21 cellular contexts compared by ENCODE assay signal in genomic region chr4:98423019-98423418, GRCh38.
DNase-seq lines count a peak whose midpoint lies in the region; ATAC-seq and TF ChIP-seq lines count a peak whose summit lies in the region.
"Had no signal": no experiment of that assay in that cellular context is flagged by ENCODE, and none has a peak within 500 bp of the region (broad histone marks: within the 10 kb centered on the region; RNA-seq: fewer than 3 reads in every experiment).

No MANE protein-coding gene starts in this region.

- no peak for TF ChIP-seq CTCF in IMR-90 (conservative IDR thresholded peaks at IDR 0.05; ENCODE audit: low read depth, low read length)
- TF ChIP-seq CTCF in glutamatergic neuron (IDR thresholded peaks at IDR 0.05; ENCODE audit: partially characterized antibody, unreplicated experiment), result no peak

- ATAC-seq in IMR-90 (ENCODE audit: low read depth) (no peak), HG03095 (IDR thresholded peaks at IDR 0.05; ENCODE audit: unreplicated experiment) (no peak), T-cell (replicated peaks in 1 of 4) (no peak)
- ATAC-seq: A549 had no signal

- in situ Hi-C loops in IMR-90 (cut with MboI; ENCODE audit: low sequenced_read_pairs), result no loop called here

- 72% methylated on average over 3 of the region's 4 CpGs; no CpG with 5 or more reads in 1 of the 2 experiments for WGBS in IMR-90 (ENCODE audit: extremely low coverage in 2 of 2, insufficient read length in 1 of 2), 2 experiments
- 96% methylated on average over 4 of the region's 4 CpGs for WGBS in mesenchymal stem cell

- H3K4me2 ChIP-seq in IMR-90 (ENCODE audit: low read depth, low read length) (no peak overlapping the region), mesenchymal stem cell (ENCODE audit: low read length, poor library complexity, severe bottlenecking) (no peak overlapping the region)
- H3K4me2 ChIP-seq: A549 had no signal

- H3K36me3 Mint-ChIP-seq in glutamatergic neuron (ENCODE audit: unreplicated experiment), result peaks cover 46% of the 10 kb centered on the region
- H3K36me3 Mint-ChIP-seq in T-cell, result peaks cover 53% of the 10 kb centered on the region

- no peak overlapping the region for H3K56ac ChIP-seq in IMR-90 (ENCODE audit: extremely low read depth, insufficient read depth, low read length)

- TF ChIP-seq RAD21 in IMR-90 (IDR thresholded peaks at IDR 0.05; ENCODE audit: low read length), result no peak

- no peak overlapping the region for H2BK5ac ChIP-seq in IMR-90 (ENCODE audit: low read depth, low read length, poor library complexity, severe bottlenecking)
- no peak overlapping the region for H2BK5ac ChIP-seq in mesenchymal stem cell (ENCODE audit: low read depth, low read length, poor library complexity, severe bottlenecking)

- H3K9ac ChIP-seq in IMR-90 (ENCODE audit: low read depth, low read length) (no peak overlapping the region), mesenchymal stem cell (ENCODE audit: low read length) (no peak overlapping the region)

- H4K5ac ChIP-seq in IMR-90 (ENCODE audit: low read depth, low read length), result peak overlapping the region; percentile 48; the same call in 1 of the 2 replicates

- peaks cover 6% of the 10 kb centered on the region for H3K9me3 Mint-ChIP-seq in glutamatergic neuron (ENCODE audit: unreplicated experiment)
- peaks cover 0 to 6% (median 0%) of the 10 kb centered on the region in 3 donors for H3K9me3 Mint-ChIP-seq in T-cell

- DNase-seq in IMR-90, result no peak
- no peak for DNase-seq in glutamatergic neuron
- no peak for DNase-seq in mesenchymal stem cell
- DNase-seq in T-cell, result no peak
- DNase-seq in NCI-H2196 (lab: John Stamatoyannopoulos, UW; ENCODE audit: unreplicated experiment), result no peak
- DNase-seq: 8988T; ACHN; AML-193; C1 segment of cervical spinal cord; Calu3; CD4-positive, alpha-beta memory T cell; COR-L47; DMS53; DMS79 treated with DMSO at 0.1 percent for 48 hours; GF-D8; GOT3; HFFc6 had no signal

- no peak overlapping the region for H3K27ac ChIP-seq in IMR-90 (ENCODE audit: insufficient read depth, low read length)
- no peak overlapping the region for H3K27ac ChIP-seq in mesenchymal stem cell (ENCODE audit: low read length, poor library complexity, severe bottlenecking)
- peak overlapping the region; percentile 21 for H3K27ac ChIP-seq in temporal lobe (ENCODE audit: low read depth, low read length)
- H3K27ac ChIP-seq: A549 had no signal

- H3K14ac ChIP-seq in IMR-90 (replicated peaks; ENCODE audit: low read depth, low read length) (no peak overlapping the region), mesenchymal stem cell (ENCODE audit: low read length in 2 of 2) (no peak overlapping the region)

- no peak overlapping the region for H2AK9ac ChIP-seq in IMR-90 (replicated peaks; ENCODE audit: low read depth, low read length, poor library complexity)

- no TSS peak for BruUV-seq in IMR-90 (replicated peaks; lab: Mats Ljungman, UMichigan)

- peaks cover 4% of the 10 kb centered on the region; the same call in 1 of the 2 replicates for H3K36me3 ChIP-seq in IMR-90 (ENCODE audit: control insufficient read depth, insufficient read depth, low read length)
- H3K36me3 ChIP-seq in mesenchymal stem cell (ENCODE audit: control insufficient read depth in 1 of 2, insufficient read depth in 2 of 2, low read depth in 1 of 2, low read length in 2 of 2), result peaks cover 3 to 53% of the 10 kb centered on the region in 2 experiments

- H3K4me1 ChIP-seq in IMR-90 (ENCODE audit: control insufficient read depth, insufficient read depth, low read length) (peaks cover 5% of the 10 kb centered on the region), mesenchymal stem cell (ENCODE audit: control insufficient read depth, insufficient read depth, low read depth, low read length) (no peaks in the 10 kb centered on the region)
- H3K4me1 ChIP-seq: A549 had no signal

- no peak for TF ChIP-seq POLR2A in IMR-90 (IDR thresholded peaks at IDR 0.05; ENCODE audit: low read depth, low read length)

- CTCF ChIA-PET in IMR-90 (lab: Yijun Ruan, JAX) (no interaction called here), T-cell (lab: Charles Lee) (no interaction called here)

- H3K23ac ChIP-seq in IMR-90 (ENCODE audit: low read depth, low read length) (no peak overlapping the region), mesenchymal stem cell (ENCODE audit: low read length in 2 of 2) (no peak overlapping the region)

- H3K4me3 Mint-ChIP-seq in glutamatergic neuron (ENCODE audit: unreplicated experiment), result no peak overlapping the region
- no peak overlapping the region for H3K4me3 Mint-ChIP-seq in T-cell
- H3K4me3 Mint-ChIP-seq: CD4-positive, alpha-beta memory T cell; HFFc6 had no signal

- POLR2A ChIA-PET in IMR-90 (lab: Charles Lee; ENCODE audit: unreplicated experiment) (no interaction called here), T-cell (lab: Charles Lee) (interaction anchor here in 1 of 2 donors (1.8 kb wide), 1 partner anchor 43 kb away, joined by 3 read pairs; no protein-coding TSS in a partner anchor)

- no peaks in the 10 kb centered on the region for H4K20me1 ChIP-seq in IMR-90 (ENCODE audit: insufficient read depth, low read length)

- intact Hi-C loops in IMR-90 (cut with micrococcal nuclease), result no loop called here

- no peak overlapping the region for H2BK20ac ChIP-seq in IMR-90 (ENCODE audit: low read depth, low read length)

- dilution Hi-C loops in IMR-90 (cut with HindIII; ENCODE audit: low sequenced_read_pairs, unreplicated experiment), result no loop called here

- H2BK15ac ChIP-seq in IMR-90 (ENCODE audit: low read depth, low read length) (no peak overlapping the region), mesenchymal stem cell (ENCODE audit: low read depth, poor library complexity, severe bottlenecking) (no peak overlapping the region)

- H4K8ac ChIP-seq in IMR-90 (ENCODE audit: low read depth in 2 of 2, low read length in 2 of 2) (no peak overlapping the region), mesenchymal stem cell (ENCODE audit: low read length) (no peak overlapping the region)

- H4K91ac ChIP-seq in IMR-90 (ENCODE audit: insufficient read depth, low read depth, low read length) (no peak overlapping the region), mesenchymal stem cell (ENCODE audit: low read length) (no peak overlapping the region)

- H3K9me3 ChIP-seq in IMR-90 (ENCODE audit: control insufficient read depth, insufficient read depth, low read length) (no peaks in the 10 kb centered on the region; the same call in 1 of the 2 replicates), mesenchymal stem cell (ENCODE audit: control insufficient read depth, low read length) (no peaks in the 10 kb centered on the region)
- H3K9me3 ChIP-seq: A549, HAP-1 had no signal

- H3K4me1 Mint-ChIP-seq in glutamatergic neuron (ENCODE audit: low read depth, unreplicated experiment) (no peaks in the 10 kb centered on the region), T-cell (peaks cover 14 to 22% (median 17%) of the 10 kb centered on the region in 3 donors)

- peak overlapping the region; percentile 3 for H3K27ac Mint-ChIP-seq in glutamatergic neuron (ENCODE audit: unreplicated experiment)
- H3K27ac Mint-ChIP-seq in T-cell, result no peak overlapping the region
- H3K27ac Mint-ChIP-seq: HFFc6 had no signal

- H2AK5ac ChIP-seq in IMR-90 (ENCODE audit: low read depth, low read length) (no peak overlapping the region), mesenchymal stem cell (ENCODE audit: low read length, severe bottlenecking) (peak overlapping the region; percentile 81)

- H3K4ac ChIP-seq in IMR-90 (ENCODE audit: low read depth, low read length) (no peak overlapping the region), mesenchymal stem cell (ENCODE audit: low read depth in 1 of 2, low read length in 2 of 2) (no peak overlapping the region)

- no peaks in the 10 kb centered on the region for H3K27me3 ChIP-seq in IMR-90 (ENCODE audit: control insufficient read depth, insufficient read depth, low read length)
- H3K27me3 ChIP-seq in mesenchymal stem cell (ENCODE audit: control insufficient read depth in 1 of 2, insufficient read depth in 1 of 2, low read length in 2 of 2), result no peaks in the 10 kb centered on the region

- peaks cover 0 to 8% of the 10 kb centered on the region in 2 experiments; a peak in 2 of 4 replicates for H3K79me1 ChIP-seq in IMR-90 (ENCODE audit: low read depth in 1 of 2, low read length in 2 of 2)
- H3K79me1 ChIP-seq in mesenchymal stem cell (replicated peaks; ENCODE audit: low read length, poor library complexity, severe bottlenecking), result no peaks in the 10 kb centered on the region

- H3K27me3 Mint-ChIP-seq in glutamatergic neuron (ENCODE audit: unreplicated experiment) (peaks cover 2% of the 10 kb centered on the region), T-cell (no peaks in the 10 kb centered on the region)
- H3K27me3 Mint-ChIP-seq: CD4-positive, alpha-beta memory T cell had no signal

- peak overlapping the region; percentile 83; the same call in 1 of the 2 replicates for H3K18ac ChIP-seq in IMR-90 (ENCODE audit: low read depth, low read length)
- H3K18ac ChIP-seq in mesenchymal stem cell (ENCODE audit: low read depth in 1 of 2, low read length in 2 of 2), result no peak overlapping the region

- no peak overlapping the region for H3K4me3 ChIP-seq in IMR-90 (ENCODE audit: insufficient read depth, low read depth, low read length)
- H3K4me3 ChIP-seq in mesenchymal stem cell (ENCODE audit: insufficient read depth in 1 of 2, low read depth in 1 of 2, low read length in 2 of 2), result no peak overlapping the region
- H3K4me3 ChIP-seq: A549, HAP-1 had no signal

- H2BK120ac ChIP-seq in IMR-90 (ENCODE audit: low read depth, low read length), result no peak overlapping the region
- H2BK120ac ChIP-seq in mesenchymal stem cell (ENCODE audit: low read depth, low read length), result no peak overlapping the region

- no peaks in the 10 kb centered on the region for H3K9me1 ChIP-seq in IMR-90 (ENCODE audit: insufficient read depth, low read length)

- H2BK12ac ChIP-seq in mesenchymal stem cell (ENCODE audit: low read length in 2 of 2), result no peak overlapping the region

- no peak overlapping the region for H2AFZ ChIP-seq in IMR-90 (replicated peaks; ENCODE audit: low read length, poor library complexity)
- H2AFZ ChIP-seq in mesenchymal stem cell (ENCODE audit: low read depth, low read length), result no peak overlapping the region

TF ChIP-seq in IMR-90, 13 proteins besides CTCF, POLR2A, EP300 and RAD21 (continues in another document):
- TF ChIP-seq RFX5 (IDR thresholded peaks at IDR 0.05; ENCODE audit: low read depth, low read length) (no peak), MAFK (IDR thresholded peaks at IDR 0.05; ENCODE audit: low read depth, low read length) (no peak), MXI1 (IDR thresholded peaks at IDR 0.05; ENCODE audit: borderline replicate concordance, low read depth, low read length) (no peak), SMC3 (IDR thresholded peaks at IDR 0.05; ENCODE audit: low read depth, low read length) (no peak), FOS (IDR thresholded peaks at IDR 0.05; ENCODE audit: low read depth, low read length) (no peak)
- TF ChIP-seq, protein P1, sequence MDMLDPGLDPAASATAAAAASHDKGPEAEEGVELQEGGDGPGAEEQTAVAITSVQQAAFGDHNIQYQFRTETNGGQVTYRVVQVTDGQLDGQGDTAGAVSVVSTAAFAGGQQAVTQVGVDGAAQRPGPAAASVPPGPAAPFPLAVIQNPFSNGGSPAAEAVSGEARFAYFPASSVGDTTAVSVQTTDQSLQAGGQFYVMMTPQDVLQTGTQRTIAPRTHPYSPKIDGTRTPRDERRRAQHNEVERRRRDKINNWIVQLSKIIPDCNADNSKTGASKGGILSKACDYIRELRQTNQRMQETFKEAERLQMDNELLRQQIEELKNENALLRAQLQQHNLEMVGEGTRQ (IDR thresholded peaks at IDR 0.05; ENCODE audit: low read depth, low read length), result no peak
